Comparison of ENCODE assay signal across 27 cellular contexts in the genomic region with DNA sequence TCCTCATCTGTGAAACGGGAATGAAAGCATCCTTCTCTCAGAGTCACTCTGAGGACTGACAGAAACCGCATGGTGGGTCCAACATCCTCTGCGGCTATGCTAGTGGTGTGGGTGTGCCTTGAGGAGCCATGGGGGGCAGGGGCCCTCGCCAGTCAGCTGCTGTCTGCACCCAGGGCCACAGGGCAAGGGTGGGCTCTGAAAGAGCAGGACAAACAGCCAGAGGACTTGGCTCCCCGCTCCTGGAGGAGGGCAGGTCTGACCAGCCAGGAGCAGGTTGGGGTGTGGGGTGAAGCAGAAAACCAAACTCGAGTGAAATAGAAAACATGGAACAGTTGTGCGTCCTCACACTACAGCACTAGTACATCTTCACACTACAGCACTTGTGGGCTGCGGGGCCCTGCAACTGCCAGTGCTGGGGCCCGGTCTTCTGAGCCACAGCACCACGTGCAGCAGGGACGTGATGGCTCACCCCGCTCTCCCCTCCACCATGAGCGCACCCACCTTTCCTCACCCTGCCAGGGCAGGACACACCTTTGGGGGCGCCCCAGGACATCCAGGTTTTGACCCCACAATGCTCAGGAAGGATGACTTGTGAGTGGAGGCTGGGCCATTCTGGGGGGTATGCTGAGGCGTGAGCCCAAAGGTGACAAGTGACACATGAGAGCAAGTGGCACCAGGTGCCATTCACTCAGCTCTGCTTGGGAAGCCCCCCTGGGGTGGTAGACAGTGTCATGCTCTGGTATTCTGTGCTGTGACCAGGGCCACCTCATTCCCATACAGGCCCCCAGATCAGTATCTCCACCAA.
DNase-seq lines count a peak whose midpoint lies in the region; ATAC-seq and TF ChIP-seq lines count a peak whose summit lies in the region.
"Had no signal": no experiment of that assay in that cellular context is flagged by ENCODE, and none has a peak within 500 bp of the region (broad histone marks: within the 10 kb centered on the region; RNA-seq: fewer than 3 reads in every experiment).

No MANE protein-coding gene starts in this region.

- DNase-seq in activated T-cell treated with anti-CD3 and anti-CD28 coated beads, Interleukin-2, amount 50 U/mL, for 1 hour: peak; percentile 13
- no peak for DNase-seq in activated T-cell treated with anti-CD3 and anti-CD28 coated beads for 4 hours
- DNase-seq in activated CD8-positive, alpha-beta memory T cell treated with anti-CD3 and anti-CD28 coated beads, Interleukin-2, amount 50 U/mL, for 4 hours: peak; percentile 6
- peak; percentile 33 for DNase-seq in left lobe of liver (ENCODE audit: low spot score)
- peak; percentile 30 for DNase-seq in sciatic nerve (ENCODE audit: low spot score)
- no peak for DNase-seq in esophagus muscularis mucosa (ENCODE audit: extremely low spot score)
- no peak for DNase-seq in NCI-H128 (lab: John Stamatoyannopoulos, UW; ENCODE audit: unreplicated experiment)
- DNase-seq in endothelial cell (ENCODE audit: low spot score): no peak
- DNase-seq: COR-L47; dermis blood vessel endothelial cell; DND-41; foreskin fibroblast; hypothalamus; NCI-H1930; NCI-H2227 treated with DMSO at 0.1 percent for 48 hours; NCI-H748 treated with DMSO at 0.1 percent for 48 hours; SJCRH30; stimulated activated CD4-positive, alpha-beta T cell treated with anti-CD3 and anti-CD28 coated beads, Interleukin-4, amount 100 ng/mL, for 4 hours; substantia nigra; T-helper 2 cell had no signal

- no peaks in the 10 kb centered on the region for H3K36me3 Mint-ChIP-seq in endothelial cell (ENCODE audit: low read depth, unreplicated experiment)

- H3K9me3 Mint-ChIP-seq in endothelial cell (ENCODE audit: unreplicated experiment): no peaks in the 10 kb centered on the region

- no peak overlapping the region for H3K27ac ChIP-seq in esophagus muscularis mucosa (replicated peaks in 1 of 4)
- H3K27ac ChIP-seq: breast epithelium, epithelial cell of prostate, prostate gland, SJCRH30, VCaP had no signal

- intact Hi-C loops in sciatic nerve (cut with DNase I): no loop called here
- intact Hi-C loops in esophagus muscularis mucosa (cut with DNase I): no loop called here

- H3K27me3 ChIP-seq in esophagus muscularis mucosa: peaks cover 0 to 10% (median 0%) of the 10 kb centered on the region in 4 donors
- H3K27me3 ChIP-seq: breast epithelium, SJCRH30 had no signal

- TF ChIP-seq POLR2A in esophagus muscularis mucosa (IDR thresholded peaks at IDR 0.05; ENCODE audit: low read depth): no peak

- H3K27ac Mint-ChIP-seq in endothelial cell (ENCODE audit: unreplicated experiment): no peak overlapping the region
- H3K27ac Mint-ChIP-seq: B cell had no signal

- no peak for ATAC-seq in left lobe of liver
- ATAC-seq in sciatic nerve: peak; percentile 12

- WGBS in esophagus muscularis mucosa: 88% methylated on average over 13 of the region's 15 CpGs

- no peaks in the 10 kb centered on the region for H3K4me1 ChIP-seq in esophagus muscularis mucosa
- H3K4me1 ChIP-seq: breast epithelium, prostate gland, SJCRH30 had no signal

- no peaks in the 10 kb centered on the region for H3K9me3 ChIP-seq in esophagus muscularis mucosa
- H3K9me3 ChIP-seq: breast epithelium, prostate gland, SJCRH30 had no signal

- TF ChIP-seq CTCF in esophagus muscularis mucosa (IDR thresholded peaks at IDR 0.05) (no peak), endothelial cell (IDR thresholded peaks at IDR 0.05; ENCODE audit: unreplicated experiment) (no peak)

- H3K4me3 ChIP-seq in esophagus muscularis mucosa: no peak overlapping the region
- H3K4me3 ChIP-seq: breast epithelium, K562, prostate gland, SJCRH30, smooth muscle cell had no signal

- no peak overlapping the region for H3K4me3 Mint-ChIP-seq in endothelial cell (ENCODE audit: unreplicated experiment)
- H3K4me3 Mint-ChIP-seq: B cell had no signal

- TF ChIP-seq EP300 in esophagus muscularis mucosa (IDR thresholded peaks at IDR 0.05): no peak

- H3K27me3 Mint-ChIP-seq in endothelial cell (ENCODE audit: unreplicated experiment): peaks cover 9% of the 10 kb centered on the region
- H3K27me3 Mint-ChIP-seq: B cell had no signal

- no peaks in the 10 kb centered on the region for H3K36me3 ChIP-seq in esophagus muscularis mucosa
- H3K36me3 ChIP-seq: breast epithelium, prostate gland, SJCRH30 had no signal

- no peaks in the 10 kb centered on the region for H3K4me1 Mint-ChIP-seq in endothelial cell (ENCODE audit: unreplicated experiment)
- H3K4me1 Mint-ChIP-seq: B cell had no signal

Comparison
In these comparisons a context has a peak if more than half of its experiments do, and no peak if none do; other contexts are left out.
1. DNase-seq: peak in activated T-cell treated with anti-CD3 and anti-CD28 coated beads, Interleukin-2, amount 50 U/mL, for 1 hour (single experiment), activated CD8-positive, alpha-beta memory T cell treated with anti-CD3 and anti-CD28 coated beads, Interleukin-2, amount 50 U/mL, for 4 hours (single experiment), left lobe of liver (single experiment) and sciatic nerve (single experiment); none in activated T-cell treated with anti-CD3 and anti-CD28 coated beads for 4 hours (single experiment), esophagus muscularis mucosa (single experiment), NCI-H128 (single experiment) and endothelial cell (single experiment).